Comparison of ENCODE assay signal across 10 cellular contexts in genomic region chr10:3451516-3452185, GRCh38.
DNase-seq lines count a peak whose midpoint lies in the region; ATAC-seq and TF ChIP-seq lines count a peak whose summit lies in the region.
"Had no signal": no experiment of that assay in that cellular context is flagged by ENCODE, and none has a peak within 500 bp of the region (broad histone marks: within the 10 kb centered on the region; RNA-seq: fewer than 3 reads in every experiment).

No MANE protein-coding gene starts in this region.

- TF ChIP-seq CTCF in heart right ventricle (IDR thresholded peaks at IDR 0.05): no peak
- no peak for TF ChIP-seq CTCF in epithelial cell of proximal tubule (conservative IDR thresholded peaks at IDR 0.05; ENCODE audit: low read depth, low read length)
- no peak for TF ChIP-seq CTCF in uterus (IDR thresholded peaks at IDR 0.05)
- TF ChIP-seq CTCF in Calu3 (IDR thresholded peaks at IDR 0.05; ENCODE audit: unreplicated experiment): no peak

- CTCF ChIA-PET in naive thymus-derived CD4-positive, alpha-beta T cell (lab: Charles Lee): interaction anchor here (0.6 to 1.5 kb wide), 4 partner anchors 56 to 1206 kb away, joined by 3 read pairs; no protein-coding TSS in a partner anchor
- CTCF ChIA-PET in Calu3 (lab: Charles Lee): no interaction called here

- no peak overlapping the region for H3K4me3 Mint-ChIP-seq in naive thymus-derived CD4-positive, alpha-beta T cell
- no peak overlapping the region for H3K4me3 Mint-ChIP-seq in Calu3 (ENCODE audit: low read depth, unreplicated experiment)
- H3K4me3 Mint-ChIP-seq: B cell, memory B cell had no signal

- no peaks in the 10 kb centered on the region for H3K27me3 ChIP-seq in heart right ventricle
- peaks cover 0 to 6% of the 10 kb centered on the region in 2 donors for H3K27me3 ChIP-seq in naive thymus-derived CD4-positive, alpha-beta T cell (ENCODE audit: control insufficient read depth in 2 of 2, insufficient read depth in 2 of 2, low read length in 2 of 2)
- no peaks in the 10 kb centered on the region for H3K27me3 ChIP-seq in uterus

- intact Hi-C loops in heart right ventricle (cut with DNase I): loop anchor here in 5 of 10 donors (5.0 to 10.0 kb wide), 5 partner anchors 207 to 1313 kb away; no protein-coding TSS in a partner anchor
- intact Hi-C loops in left ventricle myocardium superior (cut with micrococcal nuclease): no loop called here
- intact Hi-C loops in naive thymus-derived CD4-positive, alpha-beta T cell (cut with micrococcal nuclease): loop anchor here (1.0 to 10.0 kb wide), 7 partner anchors 217 to 1205 kb away; no protein-coding TSS in a partner anchor
- intact Hi-C loops in uterus (cut with DNase I; ENCODE audit: low total_unique reads): no loop called here
- intact Hi-C loops in Calu3 (cut with micrococcal nuclease; ENCODE audit: unreplicated experiment): no loop called here

- TF ChIP-seq POLR2A in uterus (IDR thresholded peaks at IDR 0.05): no peak

- ATAC-seq in heart right ventricle (peak in 3 of 8 donors; percentile 15 to 46 (median 25)), left ventricle myocardium superior (no peak), GM21447 (IDR thresholded peaks at IDR 0.05; ENCODE audit: unreplicated experiment) (no peak)
- no peak for ATAC-seq in naive thymus-derived CD4-positive, alpha-beta T cell

- POLR2A ChIA-PET in naive thymus-derived CD4-positive, alpha-beta T cell (lab: Charles Lee): interaction anchor here (1.0 to 6.3 kb wide), 5 partner anchors 10 to 332 kb away, joined by 3 to 59 read pairs (median 3); partner anchors contain the start of gene KLF6

- H3K9me3 ChIP-seq in heart right ventricle (no peaks in the 10 kb centered on the region), uterus (no peaks in the 10 kb centered on the region)
- no peaks in the 10 kb centered on the region for H3K9me3 ChIP-seq in naive thymus-derived CD4-positive, alpha-beta T cell (ENCODE audit: control insufficient read depth in 2 of 3, low read length in 3 of 3)

- H3K27me3 Mint-ChIP-seq in naive thymus-derived CD4-positive, alpha-beta T cell: peaks cover 0 to 32% (median 0%) of the 10 kb centered on the region in 5 donors
- H3K27me3 Mint-ChIP-seq in Calu3 (ENCODE audit: unreplicated experiment): no peaks in the 10 kb centered on the region

- WGBS in heart right ventricle, 2 donors: 68 to 74% methylated on average over 5 of the region's 5 CpGs

- H3K36me3 ChIP-seq in heart right ventricle: no peaks in the 10 kb centered on the region
- H3K36me3 ChIP-seq in naive thymus-derived CD4-positive, alpha-beta T cell (ENCODE audit: control insufficient read depth in 2 of 3, insufficient read depth in 3 of 3, low read length in 3 of 3): no peaks in the 10 kb centered on the region
- no peaks in the 10 kb centered on the region for H3K36me3 ChIP-seq in uterus

- H3K36me3 Mint-ChIP-seq in naive thymus-derived CD4-positive, alpha-beta T cell: peaks cover 0 to 3% (median 0%) of the 10 kb centered on the region in 5 donors
- H3K36me3 Mint-ChIP-seq in Calu3 (ENCODE audit: insufficient read depth, unreplicated experiment): no peaks in the 10 kb centered on the region
- H3K36me3 Mint-ChIP-seq: memory B cell had no signal

- H3K27ac Mint-ChIP-seq in naive thymus-derived CD4-positive, alpha-beta T cell: peak overlapping the region in 8 of 9 donors; percentile 16 to 88 (median 74)
- no peak overlapping the region for H3K27ac Mint-ChIP-seq in Calu3 (ENCODE audit: unreplicated experiment)
- H3K27ac Mint-ChIP-seq: B cell, memory B cell had no signal

- peak overlapping the region; percentile 10 to 85 (median 76) for H3K27ac ChIP-seq in heart right ventricle
- no peak overlapping the region for H3K27ac ChIP-seq in naive thymus-derived CD4-positive, alpha-beta T cell (ENCODE audit: low read depth, low read length)
- H3K27ac ChIP-seq in uterus: peak overlapping the region; percentile 74 to 75

- DNase-seq in heart right ventricle (no peak), left ventricle myocardium superior (no peak), epithelial cell of proximal tubule (ENCODE audit: low read depth) (peak; percentile 25), uterus (no peak), Calu3 (no peak), GF-D8 (lab: John Stamatoyannopoulos, UW) (no peak)
- no peak for DNase-seq in naive thymus-derived CD4-positive, alpha-beta T cell

- H3K4me1 ChIP-seq in heart right ventricle (peaks cover 0 to 49% (median 28%) of the 10 kb centered on the region in 9 donors), uterus (no peaks in the 10 kb centered on the region)
- H3K4me1 ChIP-seq in naive thymus-derived CD4-positive, alpha-beta T cell (ENCODE audit: control insufficient read depth in 2 of 2, insufficient read depth in 2 of 2, low read length in 2 of 2): peaks cover 0 to 37% of the 10 kb centered on the region in 2 donors

- BruUV-seq in Calu3 (replicated peaks; lab: Mats Ljungman, UMichigan): no TSS peak

- peaks cover 0 to 2% (median 0%) of the 10 kb centered on the region in 11 donors for H3K9me3 Mint-ChIP-seq in naive thymus-derived CD4-positive, alpha-beta T cell
- H3K9me3 Mint-ChIP-seq in Calu3 (ENCODE audit: low read depth, unreplicated experiment): no peaks in the 10 kb centered on the region
- H3K9me3 Mint-ChIP-seq: memory B cell had no signal

- H3K4me3 ChIP-seq in heart right ventricle (peak overlapping the region in 2 of 10 donors; percentile 2 to 20), epithelial cell of proximal tubule (ENCODE audit: low read depth, low read length) (no peak overlapping the region), uterus (no peak overlapping the region)
- no peak overlapping the region for H3K4me3 ChIP-seq in naive thymus-derived CD4-positive, alpha-beta T cell (ENCODE audit: low read length)

- peaks cover 7 to 44% (median 33%) of the 10 kb centered on the region in 7 donors for H3K4me1 Mint-ChIP-seq in naive thymus-derived CD4-positive, alpha-beta T cell
- no peaks in the 10 kb centered on the region for H3K4me1 Mint-ChIP-seq in Calu3 (ENCODE audit: low read depth, unreplicated experiment)

Comparison
In these comparisons a context has a peak if more than half of its experiments do, and no peak if none do; other contexts are left out.
1. intact Hi-C loops: an anchor here in naive thymus-derived CD4-positive, alpha-beta T cell (1.0 to 10.0 kb wide); none called in left ventricle myocardium superior, uterus and Calu3.